ENCODE assay signal across 1 cellular context in genomic region chr13:85528578-85529215, GRCh38.
TF ChIP-seq lines count a peak whose summit lies in the region.

No MANE protein-coding gene starts in this region.

TF ChIP-seq in SK-N-SH, 30 proteins besides CTCF, POLR2A, EP300 and RAD21 (continued from another document):
- TF ChIP-seq REST (IDR thresholded peaks at IDR 0.05; ENCODE audit: low read depth, low read length) = peak; percentile 8; the same call in 1 of the 2 replicates
- TF ChIP-seq, protein P1, sequence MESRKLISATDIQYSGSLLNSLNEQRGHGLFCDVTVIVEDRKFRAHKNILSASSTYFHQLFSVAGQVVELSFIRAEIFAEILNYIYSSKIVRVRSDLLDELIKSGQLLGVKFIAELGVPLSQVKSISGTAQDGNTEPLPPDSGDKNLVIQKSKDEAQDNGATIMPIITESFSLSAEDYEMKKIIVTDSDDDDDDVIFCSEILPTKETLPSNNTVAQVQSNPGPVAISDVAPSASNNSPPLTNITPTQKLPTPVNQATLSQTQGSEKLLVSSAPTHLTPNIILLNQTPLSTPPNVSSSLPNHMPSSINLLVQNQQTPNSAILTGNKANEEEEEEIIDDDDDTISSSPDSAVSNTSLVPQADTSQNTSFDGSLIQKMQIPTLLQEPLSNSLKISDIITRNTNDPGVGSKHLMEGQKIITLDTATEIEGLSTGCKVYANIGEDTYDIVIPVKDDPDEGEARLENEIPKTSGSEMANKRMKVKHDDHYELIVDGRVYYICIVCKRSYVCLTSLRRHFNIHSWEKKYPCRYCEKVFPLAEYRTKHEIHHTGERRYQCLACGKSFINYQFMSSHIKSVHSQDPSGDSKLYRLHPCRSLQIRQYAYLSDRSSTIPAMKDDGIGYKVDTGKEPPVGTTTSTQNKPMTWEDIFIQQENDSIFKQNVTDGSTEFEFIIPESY (IDR thresholded peaks at IDR 0.05; ENCODE audit: borderline replicate concordance, low read depth) = peak; percentile 90
- peak; percentile 83 for TF ChIP-seq FOSL2 (IDR thresholded peaks at IDR 0.05; ENCODE audit: borderline replicate concordance, low read depth)
- TF ChIP-seq, protein P2, sequence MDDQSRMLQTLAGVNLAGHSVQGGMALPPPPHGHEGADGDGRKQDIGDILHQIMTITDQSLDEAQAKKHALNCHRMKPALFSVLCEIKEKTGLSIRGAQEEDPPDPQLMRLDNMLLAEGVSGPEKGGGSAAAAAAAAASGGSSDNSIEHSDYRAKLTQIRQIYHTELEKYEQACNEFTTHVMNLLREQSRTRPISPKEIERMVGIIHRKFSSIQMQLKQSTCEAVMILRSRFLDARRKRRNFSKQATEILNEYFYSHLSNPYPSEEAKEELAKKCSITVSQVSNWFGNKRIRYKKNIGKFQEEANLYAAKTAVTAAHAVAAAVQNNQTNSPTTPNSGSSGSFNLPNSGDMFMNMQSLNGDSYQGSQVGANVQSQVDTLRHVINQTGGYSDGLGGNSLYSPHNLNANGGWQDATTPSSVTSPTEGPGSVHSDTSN (IDR thresholded peaks at IDR 0.05) = peak; percentile 96
- peak; percentile 97 for TF ChIP-seq FOXM1 (IDR thresholded peaks at IDR 0.05; ENCODE audit: low read depth)
- TF ChIP-seq GABPA (IDR thresholded peaks at IDR 0.05; ENCODE audit: low read depth) = peak; percentile 40; the same call in 1 of the 2 replicates
- TF ChIP-seq TAF1 (IDR thresholded peaks at IDR 0.05; ENCODE audit: borderline replicate concordance, low read depth, low read length) = no peak
- TF ChIP-seq TEAD4 (IDR thresholded peaks at IDR 0.05; ENCODE audit: borderline replicate concordance, insufficient read depth) = peak; percentile 100
- peak; percentile 86 for TF ChIP-seq RXRA (IDR thresholded peaks at IDR 0.05; ENCODE audit: borderline replicate concordance, low read depth)
- no peak for TF ChIP-seq IRF3 (IDR thresholded peaks at IDR 0.05; ENCODE audit: low read depth, low read length)
- TF ChIP-seq SMC3 (IDR thresholded peaks at IDR 0.05; ENCODE audit: low read depth, low read length) = 0 out of 2 replicates have a peak, but pooled peaks have one; percentile 4
